Comparison of ENCODE assay signal across 11 cellular contexts in the genomic region with DNA sequence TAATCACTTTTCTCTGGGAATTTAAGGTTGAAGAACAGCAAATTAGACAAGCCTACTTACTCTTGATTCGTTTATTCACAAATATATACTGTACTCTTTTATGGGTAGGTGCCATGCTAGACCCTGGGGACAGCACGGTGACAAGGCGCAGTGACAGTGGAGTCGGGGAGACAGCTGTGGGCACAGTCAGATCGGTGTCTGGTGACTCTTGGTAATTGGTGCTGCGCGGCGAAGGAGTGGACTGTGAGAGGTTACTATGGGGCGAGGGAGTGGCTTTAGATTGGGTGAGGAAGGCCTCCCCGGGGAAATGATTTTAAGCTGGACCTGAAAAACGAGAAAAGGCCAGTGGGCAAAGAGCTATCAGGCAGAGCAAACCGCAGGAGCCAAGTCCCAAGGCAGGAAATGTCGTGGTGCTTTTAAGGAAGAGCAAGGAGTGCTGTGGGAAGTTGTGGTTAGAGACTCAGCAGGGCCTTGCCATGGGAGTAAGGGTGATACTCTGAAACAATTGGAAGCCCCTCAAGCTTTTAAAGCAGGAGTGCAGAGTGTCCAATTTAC.
DNase-seq lines count a peak whose midpoint lies in the region; TF ChIP-seq lines count a peak whose summit lies in the region.
"Had no signal": no experiment of that assay in that cellular context is flagged by ENCODE, and none has a peak within 500 bp of the region (broad histone marks: within the 10 kb centered on the region; RNA-seq: fewer than 3 reads in every experiment).

No MANE protein-coding gene starts in this region.

- H3K36me3 ChIP-seq in BLaER1 treated with 17β-estradiol and CSF1 and Interleukin-3, amounts not matched to agents 10 nM and 100 nM: peaks cover 0 to 49% (median 0%) of the 10 kb centered on the region in 11 experiments; a peak in 7 of 22 replicates
- H3K36me3 ChIP-seq in neutrophil: peaks cover 25% of the 10 kb centered on the region

- H3K4me1 ChIP-seq in BLaER1 treated with 17β-estradiol and CSF1 and Interleukin-3, amounts not matched to agents 10 nM and 100 nM: peaks cover 12 to 67% (median 25%) of the 10 kb centered on the region in 10 experiments
- peaks cover 71 to 72% of the 10 kb centered on the region in 2 experiments for H3K4me1 ChIP-seq in neutrophil (ENCODE audit: control insufficient read depth in 1 of 2, insufficient read depth in 1 of 2, low read depth in 1 of 2, low read length in 1 of 2)

- CTCF ChIA-PET in RWPE1 (lab: Yijun Ruan, JAX): no interaction called here

- DNase-seq in NOMO-1 treated with DMSO at 0.1 percent for 48 hours (lab: John Stamatoyannopoulos, UW; ENCODE audit: unreplicated experiment) (peak; percentile 46), glomerular visceral epithelial cell (ENCODE audit: extremely low spot score) (peak; percentile 24), NCI-H1105 treated with DMSO at 0.1 percent for 48 hours (lab: John Stamatoyannopoulos, UW) (no peak), RWPE1 (ENCODE audit: low spot score) (no peak), DMS 273 treated with DMSO at 0.1 percent for 48 hours (lab: John Stamatoyannopoulos, UW) (no peak)
- no peak for DNase-seq in effector CD4-positive, alpha-beta T cell
- DNase-seq: activated naive CD4-positive, alpha-beta T cell treated with Interleukin-2 at 50 U/mL for 16 hours; NCI-H510A; stimulated activated CD4-positive, alpha-beta T cell treated with anti-CD3 and anti-CD28 coated beads, Interleukin-15, amount 100 ng/mL, for 24 hours had no signal

- H3K4me3 ChIP-seq in BLaER1 treated with 17β-estradiol and CSF1 and Interleukin-3, amounts not matched to agents 10 nM and 100 nM: peak overlapping the region in 4 of 10 experiments; percentile 12 to 38 (median 28); a peak in 5 of 20 replicates
- H3K4me3 ChIP-seq in neutrophil (ENCODE audit: low read depth in 1 of 2, low read length in 1 of 2): peak overlapping the region; percentile 52 to 53

- peak; percentile 10 for TF ChIP-seq CTCF in neutrophil (IDR thresholded peaks at IDR 0.05)
- no peak for TF ChIP-seq CTCF in RWPE1 (conservative IDR thresholded peaks at IDR 0.05; ENCODE audit: low read depth)

- H3K4me2 ChIP-seq in BLaER1 treated with 17β-estradiol and CSF1 and Interleukin-3, amounts not matched to agents 10 nM and 100 nM: peak overlapping the region; percentile 60 to 91 (median 75)

- peaks cover 0 to 53% (median 32%) of the 10 kb centered on the region in 11 experiments; a peak in 19 of 22 replicates for H3K27me3 ChIP-seq in BLaER1 treated with 17β-estradiol and CSF1 and Interleukin-3, amounts not matched to agents 10 nM and 100 nM
- no peaks in the 10 kb centered on the region for H3K27me3 ChIP-seq in neutrophil

- peaks cover 0 to 11% (median 6%) of the 10 kb centered on the region in 11 experiments; a peak in 13 of 22 replicates for H3K9me3 ChIP-seq in BLaER1 treated with 17β-estradiol and CSF1 and Interleukin-3, amounts not matched to agents 10 nM and 100 nM (replicated peaks in 1 of 11)
- H3K9me3 ChIP-seq in neutrophil: no peaks in the 10 kb centered on the region

- POLR2A ChIA-PET in RWPE1 (lab: Yijun Ruan, JAX; ENCODE audit: low non-redundant PET): no interaction called here

- peak overlapping the region in 5 of 11 experiments; percentile 9 to 75 (median 55); a peak in 8 of 22 replicates for H3K9ac ChIP-seq in BLaER1 treated with 17β-estradiol and CSF1 and Interleukin-3, amounts not matched to agents 10 nM and 100 nM

- peak overlapping the region in 4 of 11 experiments; percentile 45 to 80 (median 74); a peak in 9 of 22 replicates for H3K27ac ChIP-seq in BLaER1 treated with 17β-estradiol and CSF1 and Interleukin-3, amounts not matched to agents 10 nM and 100 nM
- peak overlapping the region; percentile 91 for H3K27ac ChIP-seq in neutrophil
- no peak overlapping the region for H3K27ac ChIP-seq in RWPE1

- H4K20me1 ChIP-seq in BLaER1 treated with 17β-estradiol and CSF1 and Interleukin-3, amounts not matched to agents 10 nM and 100 nM: peaks cover 0 to 6% (median 0%) of the 10 kb centered on the region in 11 experiments; a peak in 4 of 22 replicates

Comparison
In these comparisons a context has a peak if more than half of its experiments do, and no peak if none do; other contexts are left out.
1. DNase-seq: peak in NOMO-1 treated with DMSO at 0.1 percent for 48 hours (single experiment) and glomerular visceral epithelial cell (single experiment); none in NCI-H1105 treated with DMSO at 0.1 percent for 48 hours (single experiment), RWPE1 (single experiment), effector CD4-positive, alpha-beta T cell (single experiment) and DMS 273 treated with DMSO at 0.1 percent for 48 hours (single experiment).